In the genomic region with DNA sequence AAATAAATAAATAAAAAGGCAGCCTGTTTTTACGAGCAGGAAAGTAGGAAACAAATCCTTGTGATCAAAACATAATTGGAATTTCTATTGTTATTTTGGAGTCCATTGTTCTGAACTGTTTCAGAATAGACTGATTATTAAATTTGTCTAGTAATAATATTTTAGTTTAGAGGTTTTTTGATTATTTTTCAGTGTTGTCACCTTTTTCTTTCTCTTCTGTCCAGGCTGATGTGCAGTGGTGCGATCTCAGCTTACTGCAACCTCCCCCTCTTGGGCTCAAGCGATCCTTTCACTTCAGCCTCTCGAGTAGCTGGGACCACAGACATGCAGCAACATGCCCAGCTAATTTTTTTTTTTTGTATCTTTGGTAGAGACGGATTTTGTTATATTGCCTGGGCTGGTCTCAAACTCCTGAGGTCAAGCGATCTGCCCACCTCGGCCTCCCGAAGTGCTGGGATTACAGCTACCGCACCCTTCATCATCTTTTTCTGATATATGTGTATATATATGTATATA, we compare ENCODE assay signal across 24 cellular contexts. TPM values are rescaled to one million over a fixed set of nuclear protein-coding genes. Genes with fewer than 3 reads are reported as not detected.
DNase-seq lines count a peak whose midpoint lies in the region; ATAC-seq and TF ChIP-seq lines count a peak whose summit lies in the region.
"Had no signal": no experiment of that assay in that cellular context is flagged by ENCODE, and none has a peak within 500 bp of the region (broad histone marks: within the 10 kb centered on the region; RNA-seq: fewer than 3 reads in every experiment).

No MANE protein-coding gene starts in this region.

- 69% methylated on average over 9 of the region's 9 CpGs for WGBS in mammary epithelial cell (ENCODE audit: low coverage, missing lambda C conversion rate)
- WGBS in gastroesophageal sphincter (ENCODE audit: low coverage in 1 of 2), 2 donors: 79 to 89% methylated on average over 3 to 8 of the region's 9 CpGs

- TF ChIP-seq POLR2A in gastroesophageal sphincter (IDR thresholded peaks at IDR 0.05): no peak

- no TSS peak for BruUV-seq in mammary epithelial cell (replicated peaks; lab: Mats Ljungman, UMichigan)
- no TSS peak for BruUV-seq in MCF 10A (replicated peaks; lab: Mats Ljungman, UMichigan)

- no peaks in the 10 kb centered on the region for H3K9me3 Mint-ChIP-seq in MCF 10A (ENCODE audit: unreplicated experiment)
- H3K9me3 Mint-ChIP-seq: naive thymus-derived CD8-positive, alpha-beta T cell had no signal

- intact Hi-C loops in mammary epithelial cell (cut with micrococcal nuclease): no loop called here
- intact Hi-C loops in MCF 10A (cut with micrococcal nuclease): no loop called here

- ATAC-seq in gastroesophageal sphincter (no peak), GM18519 (IDR thresholded peaks at IDR 0.05; ENCODE audit: low FRiP score, unreplicated experiment) (no peak)
- ATAC-seq: naive thymus-derived CD8-positive, alpha-beta T cell; SK-N-SH treated with all-trans-retinoic acid at 6 μM for 48 hours had no signal

- H3K4me1 ChIP-seq in mammary epithelial cell (ENCODE audit: insufficient read depth, low read length): peaks cover 25% of the 10 kb centered on the region
- peaks cover 9% of the 10 kb centered on the region for H3K4me1 ChIP-seq in SJCRH30
- peaks cover 9 to 33% (median 9%) of the 10 kb centered on the region in 3 donors for H3K4me1 ChIP-seq in gastroesophageal sphincter

- POLR2A ChIA-PET in MCF 10A (lab: Yijun Ruan, JAX): interaction anchor here (1.1 kb wide), 1 partner anchor 9 kb away, joined by 3 read pairs; no protein-coding TSS in a partner anchor

- H3K9ac ChIP-seq in mammary epithelial cell (ENCODE audit: insufficient read depth, low read length): no peak overlapping the region
- H3K9ac ChIP-seq: BLaER1, KMS-11 had no signal

- in situ Hi-C loops in mammary epithelial cell (cut with MboI; ENCODE audit: low sequenced_read_pairs in 2 of 2): no loop called here

- H3K79me2 ChIP-seq in mammary epithelial cell (ENCODE audit: insufficient read depth, low read length): no peaks in the 10 kb centered on the region

- peak overlapping the region; percentile 48 for H2AFZ ChIP-seq in mammary epithelial cell (ENCODE audit: low read depth, low read length)

- no peaks in the 10 kb centered on the region for H3K9me3 ChIP-seq in mammary epithelial cell (replicated peaks; ENCODE audit: insufficient read depth, low read length)
- no peaks in the 10 kb centered on the region for H3K9me3 ChIP-seq in SJCRH30 (replicated peaks)
- H3K9me3 ChIP-seq in gastroesophageal sphincter: no peaks in the 10 kb centered on the region
- H3K9me3 ChIP-seq: BLaER1, thoracic aorta had no signal

- no peak overlapping the region for H3K27ac Mint-ChIP-seq in MCF 10A (ENCODE audit: low read depth, unreplicated experiment)

- no peaks in the 10 kb centered on the region for H3K27me3 Mint-ChIP-seq in MCF 10A (ENCODE audit: insufficient read depth, unreplicated experiment)
- H3K27me3 Mint-ChIP-seq: naive thymus-derived CD8-positive, alpha-beta T cell had no signal

- H4K20me1 ChIP-seq in mammary epithelial cell (ENCODE audit: insufficient read depth, low read length): no peaks in the 10 kb centered on the region
- H4K20me1 ChIP-seq: BLaER1 had no signal

- dilution Hi-C loops in mammary epithelial cell (cut with HindIII; ENCODE audit: low sequenced_read_pairs): no loop called here

- TF ChIP-seq CTCF in mammary epithelial cell (conservative IDR thresholded peaks at IDR 0.05 in 1 of 2, IDR thresholded peaks at IDR 0.05 in 1 of 2; ENCODE audit: extremely low read depth in 1 of 2, insufficient read depth in 1 of 2, low read depth in 1 of 2, low read length in 2 of 2): no peak
- no peak for TF ChIP-seq CTCF in MCF 10A (IDR thresholded peaks at IDR 0.05; ENCODE audit: unreplicated experiment)
- TF ChIP-seq CTCF in gastroesophageal sphincter (IDR thresholded peaks at IDR 0.05): no peak

- H3K36me3 Mint-ChIP-seq in MCF 10A (ENCODE audit: insufficient read depth, unreplicated experiment): peaks cover 4% of the 10 kb centered on the region

- H3K36me3 ChIP-seq in mammary epithelial cell (ENCODE audit: insufficient read depth, low read length): no peaks in the 10 kb centered on the region
- H3K36me3 ChIP-seq in SJCRH30: no peaks in the 10 kb centered on the region
- peaks cover 0 to 1% of the 10 kb centered on the region in 2 donors for H3K36me3 ChIP-seq in gastroesophageal sphincter
- H3K36me3 ChIP-seq: BLaER1, thoracic aorta had no signal

- DNase-seq in mammary epithelial cell: no peak
- no peak for DNase-seq in MCF 10A (ENCODE audit: unreplicated experiment)
- peak; percentile 12 to 40 for DNase-seq in SJCRH30
- DNase-seq in stimulated activated naive CD4-positive, alpha-beta T cell treated with Interleukin-2 at 50 U/mL for 16 hours (lab: John Stamatoyannopoulos, UW): no peak
- no peak for DNase-seq in NCI-H2029 treated with DMSO at 0.1 percent for 48 hours (lab: John Stamatoyannopoulos, UW)
- DNase-seq: ACHN; activated CD4-positive, alpha-beta T cell treated with anti-CD3 and anti-CD28 coated beads for 48 hours; activated naive CD4-positive, alpha-beta T cell treated with anti-CD3 and anti-CD28 coated beads, Interleukin-2, amount 50 U/mL, for 16 hours; aorta; central memory CD4-positive, alpha-beta T cell; glutamatergic neuron; H7; naive thymus-derived CD8-positive, alpha-beta T cell; NCI-H1930; retina; stimulated activated CD4-positive, alpha-beta T cell treated with anti-CD3 and anti-CD28 coated beads, Interleukin-4, amount 100 ng/mL, for 1 hour; stimulated activated naive CD4-positive, alpha-beta T cell had no signal

- TF ChIP-seq EP300 in gastroesophageal sphincter (IDR thresholded peaks at IDR 0.05): no peak

- no peak overlapping the region for H3K4me2 ChIP-seq in mammary epithelial cell (ENCODE audit: insufficient read depth, low read depth, low read length)
- H3K4me2 ChIP-seq: BLaER1, KMS-11 had no signal

- CTCF ChIA-PET in mammary epithelial cell (lab: Charles Lee; ENCODE audit: low non-redundant PET): no interaction called here
- CTCF ChIA-PET in MCF 10A (lab: Yijun Ruan, JAX): no interaction called here

- H3K27me3 ChIP-seq in mammary epithelial cell (ENCODE audit: insufficient read depth, low read length) (no peaks in the 10 kb centered on the region), SJCRH30 (no peaks in the 10 kb centered on the region), layer of hippocampus (ENCODE audit: control insufficient read depth, insufficient read depth, low read length) (no peaks in the 10 kb centered on the region), gastroesophageal sphincter (no peaks in the 10 kb centered on the region)
- H3K27me3 ChIP-seq: BLaER1 had no signal

- H3K27ac ChIP-seq in mammary epithelial cell (ENCODE audit: insufficient read depth, low read depth, low read length) (no peak overlapping the region), SJCRH30 (no peak overlapping the region), layer of hippocampus (ENCODE audit: low read depth, low read length) (peak overlapping the region; percentile 33), gastroesophageal sphincter (no peak overlapping the region)
- H3K27ac ChIP-seq: BLaER1, KMS-11, thoracic aorta had no signal

- peaks cover 15% of the 10 kb centered on the region for H3K4me1 Mint-ChIP-seq in MCF 10A (ENCODE audit: insufficient read depth, unreplicated experiment)

- H3K4me3 ChIP-seq in mammary epithelial cell (replicated peaks in 1 of 3; ENCODE audit: insufficient read depth in 1 of 3, low read depth in 2 of 3, low read length in 3 of 3): no peak overlapping the region
- H3K4me3 ChIP-seq in SJCRH30: no peak overlapping the region
- no peak overlapping the region for H3K4me3 ChIP-seq in gastroesophageal sphincter
- H3K4me3 ChIP-seq: BLaER1, thoracic aorta had no signal

- H3K4me3 Mint-ChIP-seq in MCF 10A (ENCODE audit: unreplicated experiment): no peak overlapping the region
- H3K4me3 Mint-ChIP-seq: naive thymus-derived CD8-positive, alpha-beta T cell had no signal

RNA-seq across cellular contexts. Expression of gene KAT2B, which starts 38.0 kb away (rescaled TPM):
- 10 to 100 TPM in 1 of 2 donors, 1 to 10 TPM in 1; 8.6 to 16.2 TPM for total RNA-seq in mammary epithelial cell
- polyA plus RNA-seq in mammary epithelial cell: 3.4 TPM
- polyA minus RNA-seq in mammary epithelial cell: 9.9 TPM
- total RNA-seq in MCF 10A (2022): 9.4 and 10.4 TPM in 2 replicates
- total RNA-seq in SJCRH30 (2014; rRNA removed; shearing (Covaris generic)): 5.0 and 5.3 TPM in 2 replicates
- 10 to 100 TPM; 30.8 to 57.3 (median 44.0) TPM for total RNA-seq in gastroesophageal sphincter

Comparison
In these comparisons a context has a peak if more than half of its experiments do, and no peak if none do; other contexts are left out.
1. DNase-seq: peak in SJCRH30 (2 of 2); none in mammary epithelial cell (single experiment), MCF 10A (single experiment), stimulated activated naive CD4-positive, alpha-beta T cell treated with Interleukin-2 at 50 U/mL for 16 hours (single experiment) and NCI-H2029 treated with DMSO at 0.1 percent for 48 hours (single experiment).